ENCODE assay signal across 8 cellular contexts in genomic region chr20:53866787-53867740, GRCh38.
DNase-seq lines count a peak whose midpoint lies in the region; ATAC-seq, FAIRE-seq and TF ChIP-seq lines count a peak whose summit lies in the region.

No MANE protein-coding gene starts in this region.

- no peaks in the 10 kb centered on the region for H3K27me3 Mint-ChIP-seq in naive thymus-derived CD8-positive, alpha-beta T cell

- H3K4me1 ChIP-seq in BE2C (peaks cover 28% of the 10 kb centered on the region), MM.1S (ENCODE audit: low read length) (peaks cover 50% of the 10 kb centered on the region)

- H2AFZ ChIP-seq in MM.1S (ENCODE audit: low read length), result peak overlapping the region; percentile 81

- POLR2A ChIA-PET in naive thymus-derived CD8-positive, alpha-beta T cell (lab: Charles Lee), result interaction anchor here (0.6 to 2.7 kb wide), 7 partner anchors 18 to 1750 kb away, joined by 3 to 13 read pairs (median 5); no protein-coding TSS in a partner anchor

- peaks cover 44% of the 10 kb centered on the region for H3F3A ChIP-seq in MM.1S (ENCODE audit: insufficient read depth, low read length)

- peak overlapping the region; percentile 80 for H3K27ac ChIP-seq in MM.1S (ENCODE audit: low read length)

- H3K4me3 ChIP-seq in BE2C (ENCODE audit: low read depth, low read length) (peak overlapping the region; percentile 46), MM.1S (ENCODE audit: low read length) (peak overlapping the region; percentile 50), bronchial epithelial cell (ENCODE audit: low read depth, low read length) (no peak overlapping the region)

- FAIRE-seq in bronchial epithelial cell (lab: Jason Lieb, UNC), result no peak
- no peak for FAIRE-seq in RCC 7860 (lab: Jason Lieb, UNC)

- ATAC-seq in GM19351 (IDR thresholded peaks at IDR 0.05; ENCODE audit: unreplicated experiment) (peak; percentile 65), GM18873 (IDR thresholded peaks at IDR 0.05; ENCODE audit: low FRiP score, unreplicated experiment) (no peak)
- ATAC-seq in naive thymus-derived CD8-positive, alpha-beta T cell, result peak; percentile 35 to 40

- H3K4me1 Mint-ChIP-seq in naive thymus-derived CD8-positive, alpha-beta T cell, result peaks cover 26 to 69% (median 66%) of the 10 kb centered on the region in 4 donors

- no peaks in the 10 kb centered on the region for H3K36me3 Mint-ChIP-seq in naive thymus-derived CD8-positive, alpha-beta T cell

- peak overlapping the region; percentile 97 for H3K4me2 ChIP-seq in MM.1S (ENCODE audit: low read depth, low read length)

- H3K27me3 ChIP-seq in BE2C (no peaks in the 10 kb centered on the region), MM.1S (replicated peaks; ENCODE audit: insufficient read depth, low read length) (no peaks in the 10 kb centered on the region), bronchial epithelial cell (ENCODE audit: control insufficient read depth, insufficient read depth, low read length) (no peaks in the 10 kb centered on the region)

- H3K4me3 Mint-ChIP-seq in naive thymus-derived CD8-positive, alpha-beta T cell, result peak overlapping the region; percentile 31 to 77 (median 70)

- H3K36me3 ChIP-seq in BE2C, result no peaks in the 10 kb centered on the region
- no peaks in the 10 kb centered on the region for H3K36me3 ChIP-seq in MM.1S (replicated peaks; ENCODE audit: insufficient read depth, low read length)
- H3K36me3 ChIP-seq in bronchial epithelial cell (ENCODE audit: control insufficient read depth, insufficient read depth, low read length), result no peaks in the 10 kb centered on the region

- H3K27ac Mint-ChIP-seq in naive thymus-derived CD8-positive, alpha-beta T cell, result peak overlapping the region; percentile 88 to 99 (median 93)

- H3K9me3 Mint-ChIP-seq in naive thymus-derived CD8-positive, alpha-beta T cell, result no peaks in the 10 kb centered on the region

- H3K9ac ChIP-seq in MM.1S (ENCODE audit: low read length), result peak overlapping the region; percentile 47

- H3K9me3 ChIP-seq in BE2C (no peaks in the 10 kb centered on the region), MM.1S (replicated peaks; ENCODE audit: insufficient read depth, low read length) (no peaks in the 10 kb centered on the region)

- no peak for DNase-seq in BE2C
- DNase-seq in MM.1S, result peak; percentile 82
- peak; percentile 35 for DNase-seq in bronchial epithelial cell (ENCODE audit: low read depth)
- DNase-seq in naive thymus-derived CD8-positive, alpha-beta T cell, result peak in 2 of 10 donors; percentile 44 to 46
- no peak for DNase-seq in RKO (ENCODE audit: low spot score)
- no peak for DNase-seq in RCC 7860 (ENCODE audit: low spot score)

- H3K9me2 ChIP-seq in MM.1S (replicated peaks; ENCODE audit: insufficient read depth, low read length), result no peaks in the 10 kb centered on the region

- TF ChIP-seq CTCF in BE2C (IDR thresholded peaks at IDR 0.05; ENCODE audit: low read depth, low read length) (no peak), MM.1S (IDR thresholded peaks at IDR 0.05; ENCODE audit: low read length) (no peak), bronchial epithelial cell (IDR thresholded peaks at IDR 0.05; ENCODE audit: insufficient read depth, low read length, severe bottlenecking) (no peak)

- peaks cover 5% of the 10 kb centered on the region; the same call in 1 of the 2 replicates for H3K79me2 ChIP-seq in MM.1S (ENCODE audit: low read length)

- H4K20me1 ChIP-seq in MM.1S (ENCODE audit: insufficient read depth, low read length), result no peaks in the 10 kb centered on the region

Comparison
In these comparisons a context has a peak if more than half of its experiments do, and no peak if none do; other contexts are left out.
1. DNase-seq: peak in MM.1S (single experiment) and bronchial epithelial cell (single experiment); none in BE2C (single experiment), RKO (single experiment) and RCC 7860 (single experiment).